ENCODE assay signal across 22 cellular contexts in the genomic region with DNA sequence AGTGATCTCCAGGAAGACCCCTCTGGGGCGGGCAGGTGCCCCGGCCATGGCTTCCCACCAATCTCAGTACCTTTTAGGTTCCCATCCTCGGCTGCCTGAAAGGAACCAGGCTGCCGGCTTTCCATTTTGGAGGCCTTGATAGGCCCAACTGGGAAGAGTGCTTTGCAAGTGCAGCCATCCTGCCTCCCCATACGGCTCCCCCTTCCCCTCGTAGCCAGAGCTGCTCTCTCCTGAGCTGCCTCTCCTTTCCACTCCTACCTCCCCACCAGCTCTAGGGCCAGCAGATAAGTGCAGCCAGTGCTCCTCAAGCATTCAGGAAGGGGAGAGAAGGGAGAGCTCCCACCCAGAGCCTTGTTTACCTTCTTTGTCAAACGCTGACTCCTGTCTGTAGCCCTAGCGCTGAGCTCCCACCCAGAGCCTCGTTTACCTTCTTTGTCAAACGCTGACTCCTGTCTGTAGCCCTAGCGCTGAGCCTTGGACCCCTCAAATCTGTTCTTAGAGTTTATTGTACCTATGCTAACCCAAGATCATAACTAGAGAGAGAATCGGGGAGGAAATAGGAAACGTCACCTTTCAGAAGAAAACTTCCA.
DNase-seq lines count a peak whose midpoint lies in the region; ATAC-seq and TF ChIP-seq lines count a peak whose summit lies in the region.
"Had no signal": no experiment of that assay in that cellular context is flagged by ENCODE, and none has a peak within 500 bp of the region (broad histone marks: within the 10 kb centered on the region; RNA-seq: fewer than 3 reads in every experiment).

No MANE protein-coding gene starts in this region.

- H3K4me2 ChIP-seq in mesendoderm (ENCODE audit: low read length): no peak overlapping the region
- H3K4me2 ChIP-seq: PC-9 had no signal

- H3K79me2 ChIP-seq in mesendoderm (ENCODE audit: control insufficient read depth, insufficient read depth, low read length): no peaks in the 10 kb centered on the region

- H3K56ac ChIP-seq in mesendoderm (ENCODE audit: low read length): peak overlapping the region; percentile 15

- DNase-seq in HuH-7.5 (ENCODE audit: low spot score) (peak; percentile 6), coronary artery (ENCODE audit: low spot score) (peak; percentile 28), mesendoderm (no peak), posterior vena cava (ENCODE audit: low spot score) (peak; percentile 44), mesenteric fat pad (ENCODE audit: low spot score) (no peak), NCI-H1105 treated with DMSO at 0.1 percent for 48 hours (lab: John Stamatoyannopoulos, UW) (no peak)
- DNase-seq in effector CD4-positive, alpha-beta T cell: no peak
- DNase-seq: ACHN; C1 segment of cervical spinal cord; CD8-positive, alpha-beta memory T cell; DMS53; EL; GM23248; KBM-7; NCI-H187; NCI-H226; NCI-H524; PC-9; SIG-M5 had no signal

- no peak overlapping the region for H2BK120ac ChIP-seq in mesendoderm (ENCODE audit: low read depth, low read length)

- no peak overlapping the region for H4K5ac ChIP-seq in mesendoderm (ENCODE audit: low read length)

- no peaks in the 10 kb centered on the region for H3K36me3 ChIP-seq in mesendoderm (ENCODE audit: control insufficient read depth, insufficient read depth, low read length)

- no peak overlapping the region for H4K8ac ChIP-seq in mesendoderm (ENCODE audit: low read depth, low read length)

- H3K4me3 ChIP-seq in coronary artery: no peak overlapping the region
- no peak overlapping the region for H3K4me3 ChIP-seq in mesendoderm (ENCODE audit: low read length)
- H3K4me3 ChIP-seq: GM12878, GM23248, PC-9 had no signal

- H2BK15ac ChIP-seq in mesendoderm (replicated peaks; ENCODE audit: low read depth): no peak overlapping the region

- no peak overlapping the region for H2AK5ac ChIP-seq in mesendoderm (ENCODE audit: low read length)

- no peak for ATAC-seq in HG03378 (IDR thresholded peaks at IDR 0.05; ENCODE audit: unreplicated experiment)

- H3K18ac ChIP-seq in mesendoderm (ENCODE audit: low read length): no peak overlapping the region

- intact Hi-C loops in posterior vena cava (cut with DNase I): no loop called here

- no peaks in the 10 kb centered on the region for H3K27me3 ChIP-seq in mesendoderm (ENCODE audit: insufficient read depth, low read length, poor library complexity)

- H3K9ac ChIP-seq in mesendoderm (ENCODE audit: low read length): no peak overlapping the region
- H3K9ac ChIP-seq: GM23248 had no signal

- H3K4ac ChIP-seq in mesendoderm (ENCODE audit: low read depth, low read length): no peak overlapping the region

- H3K79me1 ChIP-seq in mesendoderm (ENCODE audit: low read length): no peaks in the 10 kb centered on the region

- peaks cover 3% of the 10 kb centered on the region for H3K4me1 ChIP-seq in mesendoderm (ENCODE audit: control insufficient read depth, low read depth, low read length)

- no peak for TF ChIP-seq CTCF in coronary artery (IDR thresholded peaks at IDR 0.05)

- H3K27ac ChIP-seq in coronary artery: no peak overlapping the region
- H3K27ac ChIP-seq in mesendoderm (ENCODE audit: low read depth, low read length): no peak overlapping the region
- H3K27ac ChIP-seq: GM23248, PC-9, RWPE1 had no signal

- H3K23ac ChIP-seq in mesendoderm (ENCODE audit: low read length): no peak overlapping the region

- no CpG with 5 or more reads among the region's 13 CpGs for WGBS in mesendoderm (ENCODE audit: extremely low coverage, insufficient coverage, low lambda C conversion rate)

- no peak overlapping the region for H2BK5ac ChIP-seq in mesendoderm (ENCODE audit: low read length)

Comparison
In these comparisons a context has a peak if more than half of its experiments do, and no peak if none do; other contexts are left out.
1. DNase-seq: peak in HuH-7.5 (single experiment), coronary artery (single experiment) and posterior vena cava (single experiment); none in mesendoderm (single experiment), mesenteric fat pad (single experiment), NCI-H1105 treated with DMSO at 0.1 percent for 48 hours (single experiment) and effector CD4-positive, alpha-beta T cell (single experiment).